In the genomic region with DNA sequence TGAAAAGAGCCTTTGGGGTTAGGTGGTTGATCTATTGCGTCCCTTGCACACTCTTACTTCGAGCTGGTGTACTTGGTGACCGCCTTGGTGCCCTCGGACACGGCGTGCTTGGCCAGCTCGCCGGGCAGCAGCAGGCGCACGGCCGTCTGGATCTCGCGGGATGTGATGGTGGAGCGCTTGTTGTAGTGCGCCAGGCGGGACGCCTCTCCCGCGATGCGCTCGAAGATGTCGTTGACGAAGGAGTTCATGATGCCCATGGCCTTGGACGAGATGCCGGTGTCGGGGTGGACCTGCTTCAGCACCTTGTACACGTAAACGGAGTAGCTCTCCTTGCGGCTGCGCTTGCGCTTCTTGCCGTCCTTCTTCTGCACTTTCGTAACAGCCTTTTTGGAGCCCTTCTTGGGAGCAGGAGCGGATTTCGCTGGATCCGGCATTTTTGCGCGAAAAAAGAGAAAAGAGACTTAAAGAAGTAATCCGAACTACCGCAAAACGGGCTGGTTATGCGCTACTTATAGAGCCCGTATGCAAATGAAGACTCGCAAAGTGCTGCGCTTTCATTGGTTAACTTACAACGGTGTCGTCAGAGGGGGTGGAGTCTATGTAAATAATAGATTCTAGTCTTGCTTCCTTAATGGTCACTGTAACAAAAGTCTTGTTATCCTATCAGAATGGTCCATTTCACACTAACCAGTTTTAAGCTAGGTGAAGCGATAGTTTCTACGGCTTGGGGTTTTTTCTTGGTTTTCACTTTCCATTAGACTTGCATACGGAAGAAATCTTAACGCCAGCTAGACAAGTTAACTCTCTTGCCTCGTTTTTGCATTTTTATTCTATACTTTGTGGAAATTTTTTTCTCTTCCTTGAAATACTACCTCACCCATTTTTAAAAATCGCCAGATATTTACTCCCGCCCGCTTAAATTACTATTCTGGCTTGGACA, we compare ENCODE assay signal across 1 cellular context.
A peak's percentile ranks its signal among the peaks of the same experiment; 100 is the strongest.
TF ChIP-seq lines count a peak whose summit lies in the region.

No MANE protein-coding gene starts in this region.

TF ChIP-seq in K562, 482 proteins besides CTCF, POLR2A, EP300 and RAD21 (continued from another document and continues in another):
- TF ChIP-seq THRB (CRISPR knock-in tag; conservative IDR thresholded peaks at IDR 0.05) (0 out of 2 replicates have a peak, but pooled peaks have one; percentile 79), NCOR1 (IDR thresholded peaks at IDR 0.05) (peak; percentile 16; the same call in 1 of the 2 replicates), PATZ1 (CRISPR knock-in tag; IDR thresholded peaks at IDR 0.05; ENCODE audit: borderline replicate concordance) (0 out of 2 replicates have a peak, but pooled peaks have one; percentile 55), HDAC3 (IDR thresholded peaks at IDR 0.05; ENCODE audit: borderline replicate concordance, partially characterized antibody) (peak; percentile 75), PHTF2 (CRISPR knock-in tag; IDR thresholded peaks at IDR 0.05) (peak; percentile 46; the same call in 1 of the 2 replicates), ESRRB (CRISPR knock-in tag; IDR thresholded peaks at IDR 0.05; ENCODE audit: borderline replicate concordance) (peak; percentile 44; the same call in 1 of the 2 replicates), ZKSCAN1 (IDR thresholded peaks at IDR 0.05; ENCODE audit: low read depth, low read length) (0 out of 2 replicates have a peak, but pooled peaks have one; percentile 60), ERF (CRISPR knock-in tag; IDR thresholded peaks at IDR 0.05) (0 out of 2 replicates have a peak, but pooled peaks have one; percentile 32), POLR2AphosphoS5 (IDR thresholded peaks at IDR 0.05; ENCODE audit: control insufficient read depth, insufficient read depth, low read depth, low read length) (0 out of 2 replicates have a peak, but pooled peaks have one; percentile 13), ELF4 (CRISPR knock-in tag; IDR thresholded peaks at IDR 0.05) (0 out of 2 replicates have a peak, but pooled peaks have one; percentile 71), MTA1 (IDR thresholded peaks at IDR 0.05; ENCODE audit: borderline replicate concordance) (peak; percentile 64; the same call in 1 of the 2 replicates), RFX7 (CRISPR knock-in tag; IDR thresholded peaks at IDR 0.05) (0 out of 2 replicates have a peak, but pooled peaks have one; percentile 86), NFRKB (IDR thresholded peaks at IDR 0.05; ENCODE audit: low read depth) (peak; percentile 72), ZNF77 (CRISPR knock-in tag; IDR thresholded peaks at IDR 0.05) (peak; percentile 69; the same call in 1 of the 2 replicates), CSDE1 (IDR thresholded peaks at IDR 0.05) (peak in 1 of 2 experiments; percentile 7; a peak in 1 of 4 replicates), RBFOX2 (IDR thresholded peaks at IDR 0.05; ENCODE audit: low read depth, low read length) (peak; percentile 73), ZNF696 (CRISPR knock-in tag; conservative IDR thresholded peaks at IDR 0.05) (peak; percentile 78), CREB3L1 (IDR thresholded peaks at IDR 0.05; ENCODE audit: borderline replicate concordance, low read depth) (peak; percentile 34; the same call in 1 of the 2 replicates), GTF2E2 (tag; IDR thresholded peaks at IDR 0.05) (0 out of 2 replicates have a peak, but pooled peaks have one; percentile 42), ATF7 (IDR thresholded peaks at IDR 0.05) (peak; percentile 68), CTBP1 (IDR thresholded peaks at IDR 0.05; ENCODE audit: borderline replicate concordance) (peak; percentile 76), GTF2A2 (tag; IDR thresholded peaks at IDR 0.05) (peak; percentile 85), HDAC1 (IDR thresholded peaks at IDR 0.05) (peak in 1 of 2 experiments; percentile 28; a peak in 1 of 4 replicates), TAF7 (tag; IDR thresholded peaks at IDR 0.05) (peak; percentile 54; the same call in 1 of the 2 replicates), HNRNPLL (IDR thresholded peaks at IDR 0.05; ENCODE audit: low read depth, low read length, poor library complexity, severe bottlenecking) (peak; percentile 92)
- TF ChIP-seq, protein P1, sequence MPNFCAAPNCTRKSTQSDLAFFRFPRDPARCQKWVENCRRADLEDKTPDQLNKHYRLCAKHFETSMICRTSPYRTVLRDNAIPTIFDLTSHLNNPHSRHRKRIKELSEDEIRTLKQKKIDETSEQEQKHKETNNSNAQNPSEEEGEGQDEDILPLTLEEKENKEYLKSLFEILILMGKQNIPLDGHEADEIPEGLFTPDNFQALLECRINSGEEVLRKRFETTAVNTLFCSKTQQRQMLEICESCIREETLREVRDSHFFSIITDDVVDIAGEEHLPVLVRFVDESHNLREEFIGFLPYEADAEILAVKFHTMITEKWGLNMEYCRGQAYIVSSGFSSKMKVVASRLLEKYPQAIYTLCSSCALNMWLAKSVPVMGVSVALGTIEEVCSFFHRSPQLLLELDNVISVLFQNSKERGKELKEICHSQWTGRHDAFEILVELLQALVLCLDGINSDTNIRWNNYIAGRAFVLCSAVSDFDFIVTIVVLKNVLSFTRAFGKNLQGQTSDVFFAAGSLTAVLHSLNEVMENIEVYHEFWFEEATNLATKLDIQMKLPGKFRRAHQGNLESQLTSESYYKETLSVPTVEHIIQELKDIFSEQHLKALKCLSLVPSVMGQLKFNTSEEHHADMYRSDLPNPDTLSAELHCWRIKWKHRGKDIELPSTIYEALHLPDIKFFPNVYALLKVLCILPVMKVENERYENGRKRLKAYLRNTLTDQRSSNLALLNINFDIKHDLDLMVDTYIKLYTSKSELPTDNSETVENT (CRISPR knock-in tag; IDR thresholded peaks at IDR 0.05): peak; percentile 87
- TF ChIP-seq, protein P2, sequence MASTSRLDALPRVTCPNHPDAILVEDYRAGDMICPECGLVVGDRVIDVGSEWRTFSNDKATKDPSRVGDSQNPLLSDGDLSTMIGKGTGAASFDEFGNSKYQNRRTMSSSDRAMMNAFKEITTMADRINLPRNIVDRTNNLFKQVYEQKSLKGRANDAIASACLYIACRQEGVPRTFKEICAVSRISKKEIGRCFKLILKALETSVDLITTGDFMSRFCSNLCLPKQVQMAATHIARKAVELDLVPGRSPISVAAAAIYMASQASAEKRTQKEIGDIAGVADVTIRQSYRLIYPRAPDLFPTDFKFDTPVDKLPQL (IDR thresholded peaks at IDR 0.05; ENCODE audit: extremely low read depth, insufficient read length): peak; percentile 65
- TF ChIP-seq, protein P3, sequence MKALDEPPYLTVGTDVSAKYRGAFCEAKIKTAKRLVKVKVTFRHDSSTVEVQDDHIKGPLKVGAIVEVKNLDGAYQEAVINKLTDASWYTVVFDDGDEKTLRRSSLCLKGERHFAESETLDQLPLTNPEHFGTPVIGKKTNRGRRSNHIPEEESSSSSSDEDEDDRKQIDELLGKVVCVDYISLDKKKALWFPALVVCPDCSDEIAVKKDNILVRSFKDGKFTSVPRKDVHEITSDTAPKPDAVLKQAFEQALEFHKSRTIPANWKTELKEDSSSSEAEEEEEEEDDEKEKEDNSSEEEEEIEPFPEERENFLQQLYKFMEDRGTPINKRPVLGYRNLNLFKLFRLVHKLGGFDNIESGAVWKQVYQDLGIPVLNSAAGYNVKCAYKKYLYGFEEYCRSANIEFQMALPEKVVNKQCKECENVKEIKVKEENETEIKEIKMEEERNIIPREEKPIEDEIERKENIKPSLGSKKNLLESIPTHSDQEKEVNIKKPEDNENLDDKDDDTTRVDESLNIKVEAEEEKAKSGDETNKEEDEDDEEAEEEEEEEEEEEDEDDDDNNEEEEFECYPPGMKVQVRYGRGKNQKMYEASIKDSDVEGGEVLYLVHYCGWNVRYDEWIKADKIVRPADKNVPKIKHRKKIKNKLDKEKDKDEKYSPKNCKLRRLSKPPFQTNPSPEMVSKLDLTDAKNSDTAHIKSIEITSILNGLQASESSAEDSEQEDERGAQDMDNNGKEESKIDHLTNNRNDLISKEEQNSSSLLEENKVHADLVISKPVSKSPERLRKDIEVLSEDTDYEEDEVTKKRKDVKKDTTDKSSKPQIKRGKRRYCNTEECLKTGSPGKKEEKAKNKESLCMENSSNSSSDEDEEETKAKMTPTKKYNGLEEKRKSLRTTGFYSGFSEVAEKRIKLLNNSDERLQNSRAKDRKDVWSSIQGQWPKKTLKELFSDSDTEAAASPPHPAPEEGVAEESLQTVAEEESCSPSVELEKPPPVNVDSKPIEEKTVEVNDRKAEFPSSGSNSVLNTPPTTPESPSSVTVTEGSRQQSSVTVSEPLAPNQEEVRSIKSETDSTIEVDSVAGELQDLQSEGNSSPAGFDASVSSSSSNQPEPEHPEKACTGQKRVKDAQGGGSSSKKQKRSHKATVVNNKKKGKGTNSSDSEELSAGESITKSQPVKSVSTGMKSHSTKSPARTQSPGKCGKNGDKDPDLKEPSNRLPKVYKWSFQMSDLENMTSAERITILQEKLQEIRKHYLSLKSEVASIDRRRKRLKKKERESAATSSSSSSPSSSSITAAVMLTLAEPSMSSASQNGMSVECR (CRISPR knock-in tag; IDR thresholded peaks at IDR 0.05): peak; percentile 28; the same call in 1 of the 2 replicates
- TF ChIP-seq, protein P4, sequence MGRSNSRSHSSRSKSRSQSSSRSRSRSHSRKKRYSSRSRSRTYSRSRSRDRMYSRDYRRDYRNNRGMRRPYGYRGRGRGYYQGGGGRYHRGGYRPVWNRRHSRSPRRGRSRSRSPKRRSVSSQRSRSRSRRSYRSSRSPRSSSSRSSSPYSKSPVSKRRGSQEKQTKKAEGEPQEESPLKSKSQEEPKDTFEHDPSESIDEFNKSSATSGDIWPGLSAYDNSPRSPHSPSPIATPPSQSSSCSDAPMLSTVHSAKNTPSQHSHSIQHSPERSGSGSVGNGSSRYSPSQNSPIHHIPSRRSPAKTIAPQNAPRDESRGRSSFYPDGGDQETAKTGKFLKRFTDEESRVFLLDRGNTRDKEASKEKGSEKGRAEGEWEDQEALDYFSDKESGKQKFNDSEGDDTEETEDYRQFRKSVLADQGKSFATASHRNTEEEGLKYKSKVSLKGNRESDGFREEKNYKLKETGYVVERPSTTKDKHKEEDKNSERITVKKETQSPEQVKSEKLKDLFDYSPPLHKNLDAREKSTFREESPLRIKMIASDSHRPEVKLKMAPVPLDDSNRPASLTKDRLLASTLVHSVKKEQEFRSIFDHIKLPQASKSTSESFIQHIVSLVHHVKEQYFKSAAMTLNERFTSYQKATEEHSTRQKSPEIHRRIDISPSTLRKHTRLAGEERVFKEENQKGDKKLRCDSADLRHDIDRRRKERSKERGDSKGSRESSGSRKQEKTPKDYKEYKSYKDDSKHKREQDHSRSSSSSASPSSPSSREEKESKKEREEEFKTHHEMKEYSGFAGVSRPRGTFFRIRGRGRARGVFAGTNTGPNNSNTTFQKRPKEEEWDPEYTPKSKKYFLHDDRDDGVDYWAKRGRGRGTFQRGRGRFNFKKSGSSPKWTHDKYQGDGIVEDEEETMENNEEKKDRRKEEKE (IDR thresholded peaks at IDR 0.05; ENCODE audit: borderline replicate concordance in 1 of 2, control insufficient read depth in 1 of 2, low read depth in 2 of 2, low read length in 1 of 2): 0 out of 4 replicates have a peak, but pooled peaks of 1 of the 2 experiments have one; percentile 57
- TF ChIP-seq, protein P5, sequence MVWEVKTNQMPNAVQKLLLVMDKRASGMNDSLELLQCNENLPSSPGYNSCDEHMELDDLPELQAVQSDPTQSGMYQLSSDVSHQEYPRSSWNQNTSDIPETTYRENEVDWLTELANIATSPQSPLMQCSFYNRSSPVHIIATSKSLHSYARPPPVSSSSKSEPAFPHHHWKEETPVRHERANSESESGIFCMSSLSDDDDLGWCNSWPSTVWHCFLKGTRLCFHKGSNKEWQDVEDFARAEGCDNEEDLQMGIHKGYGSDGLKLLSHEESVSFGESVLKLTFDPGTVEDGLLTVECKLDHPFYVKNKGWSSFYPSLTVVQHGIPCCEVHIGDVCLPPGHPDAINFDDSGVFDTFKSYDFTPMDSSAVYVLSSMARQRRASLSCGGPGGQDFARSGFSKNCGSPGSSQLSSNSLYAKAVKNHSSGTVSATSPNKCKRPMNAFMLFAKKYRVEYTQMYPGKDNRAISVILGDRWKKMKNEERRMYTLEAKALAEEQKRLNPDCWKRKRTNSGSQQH (CRISPR knock-in tag; IDR thresholded peaks at IDR 0.05): peak; percentile 76; the same call in 1 of the 2 replicates
- TF ChIP-seq, protein P6, sequence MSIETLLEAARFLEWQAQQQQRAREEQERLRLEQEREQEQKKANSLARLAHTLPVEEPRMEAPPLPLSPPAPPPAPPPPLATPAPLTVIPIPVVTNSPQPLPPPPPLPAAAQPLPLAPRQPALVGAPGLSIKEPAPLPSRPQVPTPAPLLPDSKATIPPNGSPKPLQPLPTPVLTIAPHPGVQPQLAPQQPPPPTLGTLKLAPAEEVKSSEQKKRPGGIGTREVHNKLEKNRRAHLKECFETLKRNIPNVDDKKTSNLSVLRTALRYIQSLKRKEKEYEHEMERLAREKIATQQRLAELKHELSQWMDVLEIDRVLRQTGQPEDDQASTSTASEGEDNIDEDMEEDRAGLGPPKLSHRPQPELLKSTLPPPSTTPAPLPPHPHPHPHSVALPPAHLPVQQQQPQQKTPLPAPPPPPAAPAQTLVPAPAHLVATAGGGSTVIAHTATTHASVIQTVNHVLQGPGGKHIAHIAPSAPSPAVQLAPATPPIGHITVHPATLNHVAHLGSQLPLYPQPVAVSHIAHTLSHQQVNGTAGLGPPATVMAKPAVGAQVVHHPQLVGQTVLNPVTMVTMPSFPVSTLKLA (conservative IDR thresholded peaks at IDR 0.05): peak in 1 of 2 experiments; percentile 30; a peak in 1 of 4 replicates
